ENCODE assay signal across 12 cellular contexts in genomic region chr9:107481035-107481434, GRCh38. TPM values are rescaled to one million over a fixed set of nuclear protein-coding genes. Genes with fewer than 3 reads are reported as not detected.
A peak's percentile ranks its signal among the peaks of the same experiment; 100 is the strongest.
DNase-seq lines count a peak whose midpoint lies in the region; TF ChIP-seq lines count a peak whose summit lies in the region.
"Had no signal": no experiment of that assay in that cellular context is flagged by ENCODE, and none has a peak within 500 bp of the region (broad histone marks: within the 10 kb centered on the region; RNA-seq: fewer than 3 reads in every experiment).

No MANE protein-coding gene starts in this region.

- no peaks in the 10 kb centered on the region for H4K20me1 ChIP-seq in neural cell (ENCODE audit: insufficient read depth)

- no peaks in the 10 kb centered on the region for H3K4me1 ChIP-seq in BE2C
- peaks cover 0 to 13% (median 0%) of the 10 kb centered on the region in 4 donors for H3K4me1 ChIP-seq in tibial artery

- no peak overlapping the region for H3K27ac ChIP-seq in neural cell (ENCODE audit: low read length)
- H3K27ac ChIP-seq in tibial artery = peak overlapping the region in 1 of 2 donors; percentile 28

- H3K27me3 ChIP-seq in BE2C (no peaks in the 10 kb centered on the region), neural cell (ENCODE audit: insufficient read depth, low read depth, low read length) (peaks cover 9% of the 10 kb centered on the region), tibial artery (no peaks in the 10 kb centered on the region)

- H3K4me3 ChIP-seq in BE2C (ENCODE audit: low read depth, low read length) = no peak overlapping the region
- H3K4me3 ChIP-seq in neural cell (ENCODE audit: low read length) = no peak overlapping the region
- H3K4me3 ChIP-seq in tibial artery = no peak overlapping the region

- H3K36me3 ChIP-seq in BE2C (no peaks in the 10 kb centered on the region), neural cell (ENCODE audit: insufficient read depth, low read length) (no peaks in the 10 kb centered on the region), tibial artery (peaks cover 11 to 16% (median 12%) of the 10 kb centered on the region in 3 donors)

- peaks cover 7% of the 10 kb centered on the region for H3K36me3 Mint-ChIP-seq in chondrocyte (ENCODE audit: low read depth)
- H3K36me3 Mint-ChIP-seq: activated naive CD4-positive, alpha-beta T cell treated with anti-CD3 and anti-CD28 coated beads, Interleukin-2, amount 50 U/mL, for 72 hours had no signal

- DNase-seq in BE2C (no peak), LoVo (ENCODE audit: low spot score) (peak; percentile 42), chondrocyte (ENCODE audit: low spot score) (no peak), islet precursor cell (no peak), head of caudate nucleus (no peak), tibial artery (no peak), AML-193 (lab: John Stamatoyannopoulos, UW) (no peak)
- DNase-seq: activated CD4-positive, alpha-beta T cell treated with anti-CD3 and anti-CD28 coated beads, Interleukin-2, amount 50 U/mL, for 1 hour; NCI-H1417 treated with DMSO at 0.1 percent for 48 hours; stimulated activated CD8-positive, alpha-beta memory T cell treated with anti-CD3 and anti-CD28 coated beads, Interleukin-4, amount 100 ng/mL, for 48 hours had no signal

- H3K9me3 ChIP-seq in BE2C (no peaks in the 10 kb centered on the region), neural cell (ENCODE audit: low read length) (no peaks in the 10 kb centered on the region), tibial artery (no peaks in the 10 kb centered on the region)

- H3K27me3 Mint-ChIP-seq in chondrocyte (ENCODE audit: low read depth) = peaks cover 2% of the 10 kb centered on the region

- intact Hi-C loops in head of caudate nucleus (cut with DNase I) = loop anchor here (10.0 kb wide), 1 partner anchor 1084 kb away; no protein-coding TSS in a partner anchor
- intact Hi-C loops in tibial artery (cut with DNase I; ENCODE audit: low total_unique reads) = loop anchor here (10.0 kb wide), 1 partner anchor 196 kb away; the partner anchor contains the start of gene RAD23B

- no peak overlapping the region for H3K4me2 ChIP-seq in neural cell (ENCODE audit: low read length)

- H3K27ac Mint-ChIP-seq in chondrocyte (ENCODE audit: unreplicated experiment) = peak overlapping the region; percentile 52
- H3K27ac Mint-ChIP-seq: activated naive CD4-positive, alpha-beta T cell treated with anti-CD3 and anti-CD28 coated beads, Interleukin-2, amount 50 U/mL, for 72 hours had no signal

- peaks cover 28% of the 10 kb centered on the region for H3K4me1 Mint-ChIP-seq in chondrocyte (ENCODE audit: low read depth)

- TF ChIP-seq CTCF in BE2C (IDR thresholded peaks at IDR 0.05; ENCODE audit: low read depth, low read length) (peak; percentile 15; the same call in 1 of the 2 replicates), chondrocyte (IDR thresholded peaks at IDR 0.05) (peak; percentile 76), neural cell (IDR thresholded peaks at IDR 0.05; ENCODE audit: poor library complexity, severe bottlenecking) (peak; percentile 22), tibial artery (IDR thresholded peaks at IDR 0.05) (peak in 1 of 2 experiments; percentile 9)

- no peaks in the 10 kb centered on the region for H3K9me3 Mint-ChIP-seq in chondrocyte (ENCODE audit: low read depth)
- H3K9me3 Mint-ChIP-seq: activated naive CD4-positive, alpha-beta T cell treated with anti-CD3 and anti-CD28 coated beads, Interleukin-2, amount 50 U/mL, for 72 hours had no signal

- no peak for TF ChIP-seq EP300 in neural cell (conservative IDR thresholded peaks at IDR 0.05; ENCODE audit: poor library complexity, severe bottlenecking)

- H3K4me3 Mint-ChIP-seq in chondrocyte (ENCODE audit: unreplicated experiment) = no peak overlapping the region

- H3K9me2 ChIP-seq in neural cell (ENCODE audit: insufficient read depth, low read length) = no peaks in the 10 kb centered on the region

- H3K9ac ChIP-seq in neural cell (ENCODE audit: low read length) = no peak overlapping the region

- no peak overlapping the region for H2AFZ ChIP-seq in neural cell (ENCODE audit: low read depth, low read length)

- TF ChIP-seq RAD21 in neural cell (conservative IDR thresholded peaks at IDR 0.05) = peak; percentile 27

- no peaks in the 10 kb centered on the region for H3K79me2 ChIP-seq in neural cell (replicated peaks; ENCODE audit: insufficient read depth, low read length)

- H3F3A ChIP-seq in neural cell (ENCODE audit: insufficient read depth, low read length, poor library complexity, severe bottlenecking) = no peaks in the 10 kb centered on the region

TF ChIP-seq in neural cell, 6 proteins besides CTCF, POLR2A, EP300 and RAD21:
- TF ChIP-seq MXI1 (conservative IDR thresholded peaks at IDR 0.05; ENCODE audit: poor library complexity, severe bottlenecking) = no peak

RNA-seq across cellular contexts. Expression of gene KLF4, which starts 8.5 kb away (rescaled TPM):
- polyA plus RNA-seq in BE2C (2012; ENCODE audit: insufficient read depth, insufficient read length, low read depth) = 0.19 TPM
- 22.3 to 36.0 TPM (median 35.1 TPM) in 3 replicates for total RNA-seq in chondrocyte
- polyA plus RNA-seq in neural cell = 0.92 and 1.4 TPM in 2 replicates
- 0.93 and 1.2 TPM in 2 replicates for polyA minus RNA-seq in neural cell
